In the genomic region with DNA sequence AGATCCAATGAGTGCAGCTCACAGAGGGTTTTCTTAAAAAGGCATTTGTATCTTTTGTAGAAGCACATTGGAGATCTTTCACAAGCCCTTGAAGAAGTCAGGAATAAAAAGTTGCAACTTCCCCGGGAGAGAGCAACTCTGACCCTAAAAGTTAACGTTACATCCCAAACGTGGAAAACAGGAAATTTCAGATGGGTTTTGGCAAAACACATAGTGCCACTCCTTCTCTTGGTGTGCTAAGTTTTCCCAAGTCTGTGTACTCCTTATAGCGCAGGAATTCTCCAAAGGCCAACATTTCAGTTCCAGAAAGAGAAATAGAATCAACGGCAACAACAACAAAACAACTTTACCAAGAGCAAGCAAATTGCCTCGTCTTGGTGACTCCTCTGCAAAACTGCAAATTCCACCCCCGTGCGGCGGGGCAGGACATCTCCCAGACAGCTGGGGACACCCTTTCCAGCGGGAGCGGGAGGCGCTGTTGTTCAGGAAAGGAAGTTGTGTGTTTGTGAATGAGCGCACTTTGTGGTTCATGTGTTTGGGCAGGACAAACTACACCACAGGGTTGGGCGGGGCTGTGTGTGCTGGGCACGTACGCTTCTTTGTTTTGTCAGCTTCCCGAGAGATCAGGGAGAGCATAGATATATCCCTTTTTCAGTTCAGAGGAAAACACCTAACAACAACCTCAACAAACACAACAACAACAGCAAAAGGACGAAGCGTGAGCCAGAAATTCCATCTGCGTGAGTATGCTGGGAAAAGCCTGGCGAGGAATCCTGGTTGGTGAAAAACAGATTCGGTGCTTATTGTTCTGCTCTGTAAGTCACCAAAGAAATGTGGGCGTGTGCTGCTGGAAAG, we compare ENCODE assay signal across 8 cellular contexts.
DNase-seq lines count a peak whose midpoint lies in the region; ATAC-seq and TF ChIP-seq lines count a peak whose summit lies in the region.

No MANE protein-coding gene starts in this region.

- 6 to 9% methylated on average over 22 to 23 of the region's 23 CpGs for WGBS in lower leg skin, 2 donors

- intact Hi-C loops in lower leg skin (cut with DNase I; ENCODE audit: low total_unique reads) (loop anchor here (10.0 kb wide), 1 partner anchor 298 kb away; no protein-coding TSS in a partner anchor), upper lobe of right lung (cut with DNase I) (no loop called here)

- H3K4me1 ChIP-seq in upper lobe of right lung = peaks cover 57% of the 10 kb centered on the region

- peak overlapping the region; percentile 43 for H3K4me3 ChIP-seq in choroid plexus epithelial cell (ENCODE audit: low read depth, low read length)
- H3K4me3 ChIP-seq in lower leg skin (ENCODE audit: low read depth, poor library complexity, severe bottlenecking) = no peak overlapping the region
- peak overlapping the region; percentile 21 for H3K4me3 ChIP-seq in upper lobe of right lung

- no peaks in the 10 kb centered on the region for H3K27me3 ChIP-seq in upper lobe of right lung

- H3K9me3 ChIP-seq in upper lobe of right lung = no peaks in the 10 kb centered on the region

- TF ChIP-seq POLR2A in lower leg skin (IDR thresholded peaks at IDR 0.05) = no peak

- ATAC-seq in upper lobe of right lung = peak; percentile 77
- no peak for ATAC-seq in GM18858 (IDR thresholded peaks at IDR 0.05; ENCODE audit: unreplicated experiment)

- peak; percentile 85 for DNase-seq in CD1c-positive myeloid dendritic cell (ENCODE audit: extremely low spot score)
- DNase-seq in NCI-H2029 treated with DMSO at 0.1 percent for 48 hours (lab: John Stamatoyannopoulos, UW) = peak; percentile 23
- DNase-seq in choroid plexus epithelial cell (ENCODE audit: low read depth) = peak; percentile 94
- DNase-seq in lower leg skin (ENCODE audit: low spot score in 2 of 2) = peak; percentile 93 to 97
- peak; percentile 84 for DNase-seq in upper lobe of right lung
- DNase-seq in NCI-H446 (lab: John Stamatoyannopoulos, UW) = no peak
- DNase-seq in effector CD4-positive, alpha-beta T cell = no peak

- H3K27ac ChIP-seq in upper lobe of right lung = peak overlapping the region; percentile 85

- H3K36me3 ChIP-seq in upper lobe of right lung = no peaks in the 10 kb centered on the region

- TF ChIP-seq CTCF in choroid plexus epithelial cell (conservative IDR thresholded peaks at IDR 0.05; ENCODE audit: low read depth, low read length) = peak; percentile 71
- TF ChIP-seq CTCF in lower leg skin (IDR thresholded peaks at IDR 0.05) = no peak
- peak; percentile 43 for TF ChIP-seq CTCF in upper lobe of right lung (IDR thresholded peaks at IDR 0.05)

Comparison
In these comparisons a context has a peak if more than half of its experiments do, and no peak if none do; other contexts are left out.
1. DNase-seq: peak in CD1c-positive myeloid dendritic cell (single experiment), NCI-H2029 treated with DMSO at 0.1 percent for 48 hours (single experiment), choroid plexus epithelial cell (single experiment), lower leg skin (2 of 2) and upper lobe of right lung (single experiment); none in NCI-H446 (0 of 2) and effector CD4-positive, alpha-beta T cell (single experiment).
2. CTCF ChIP-seq: peak in choroid plexus epithelial cell (single experiment) and upper lobe of right lung (single experiment); none in lower leg skin (0 of 3).